ENCODE assay signal across 15 cellular contexts in genomic region chr11:47617417-47617809, GRCh38. TPM values are rescaled to one million over a fixed set of nuclear protein-coding genes. Genes with fewer than 3 reads are reported as not detected.
DNase-seq lines count a peak whose midpoint lies in the region; ATAC-seq lines count a peak whose summit lies in the region.
"Had no signal": no experiment of that assay in that cellular context is flagged by ENCODE, and none has a peak within 500 bp of the region (broad histone marks: within the 10 kb centered on the region; RNA-seq: fewer than 3 reads in every experiment).

No MANE protein-coding gene starts in this region.

- peak; percentile 5 for DNase-seq in Caki2 (ENCODE audit: low read depth)
- peak; percentile 10 for DNase-seq in MV-4-11 (lab: John Stamatoyannopoulos, UW)
- peak; percentile 11 for DNase-seq in brain pericyte (ENCODE audit: low read depth, low spot score)
- peak; percentile 30 for DNase-seq in myocyte (ENCODE audit: low read depth)
- DNase-seq in NCI-H82 (lab: John Stamatoyannopoulos, UW), result no peak
- no peak for DNase-seq in mesendoderm
- DNase-seq in NCI-H2196 treated with DMSO at 0.1 percent for 48 hours (lab: John Stamatoyannopoulos, UW; ENCODE audit: unreplicated experiment), result no peak
- DNase-seq: activated CD4-positive, alpha-beta T cell treated with anti-CD3 and anti-CD28 coated beads for 1 hour; effector memory CD8-positive, alpha-beta T cell; right lobe of liver; stomach had no signal

- H3K36me3 ChIP-seq in mesendoderm (ENCODE audit: control insufficient read depth, insufficient read depth, low read length), result peaks cover 4% of the 10 kb centered on the region

- no peaks in the 10 kb centered on the region for H3K27me3 ChIP-seq in mesendoderm (ENCODE audit: insufficient read depth, low read length, poor library complexity)
- H3K27me3 ChIP-seq: heart right ventricle, right lobe of liver, stomach had no signal

- in situ Hi-C loops in Caki2 (cut with HindIII; ENCODE audit: low pct_unique_long_range_greater_than_20kb, low sequenced_read_pairs), result no loop called here

- H3K18ac ChIP-seq in mesendoderm (ENCODE audit: low read length), result no peak overlapping the region

- H3K4me3 ChIP-seq in mesendoderm (ENCODE audit: low read length), result no peak overlapping the region
- H3K4me3 ChIP-seq: heart right ventricle, right lobe of liver, stomach had no signal

- no peaks in the 10 kb centered on the region for H3K4me1 ChIP-seq in mesendoderm (ENCODE audit: control insufficient read depth, low read depth, low read length)
- H3K4me1 ChIP-seq: right lobe of liver had no signal

- no peaks in the 10 kb centered on the region for H3K79me2 ChIP-seq in mesendoderm (ENCODE audit: control insufficient read depth, insufficient read depth, low read length)

- H3K9ac ChIP-seq in mesendoderm (ENCODE audit: low read length), result no peak overlapping the region

- no peak overlapping the region for H3K23ac ChIP-seq in mesendoderm (ENCODE audit: low read length)

- WGBS in mesendoderm (ENCODE audit: extremely low coverage, insufficient coverage, low lambda C conversion rate), result no CpG with 5 or more reads among the region's 3 CpGs

- H3K56ac ChIP-seq in mesendoderm (ENCODE audit: low read length), result no peak overlapping the region

- H3K4me2 ChIP-seq in mesendoderm (ENCODE audit: low read length), result no peak overlapping the region

- no peak for ATAC-seq in GM18502 (IDR thresholded peaks at IDR 0.05; ENCODE audit: poor library complexity, unreplicated experiment)
- ATAC-seq: effector memory CD8-positive, alpha-beta T cell had no signal

- H2AK5ac ChIP-seq in mesendoderm (ENCODE audit: low read length), result no peak overlapping the region

- no peak overlapping the region for H4K8ac ChIP-seq in mesendoderm (ENCODE audit: low read depth, low read length)

- H2BK15ac ChIP-seq in mesendoderm (replicated peaks; ENCODE audit: low read depth), result no peak overlapping the region

- H3K79me1 ChIP-seq in mesendoderm (ENCODE audit: low read length), result no peaks in the 10 kb centered on the region

- no peak overlapping the region for H2BK120ac ChIP-seq in mesendoderm (ENCODE audit: low read depth, low read length)

- H3K27ac ChIP-seq in mesendoderm (ENCODE audit: low read depth, low read length), result no peak overlapping the region
- H3K27ac ChIP-seq: right lobe of liver, stomach had no signal

- no peak overlapping the region for H3K4ac ChIP-seq in mesendoderm (ENCODE audit: low read depth, low read length)

- H2BK5ac ChIP-seq in mesendoderm (ENCODE audit: low read length), result no peak overlapping the region

- no peak overlapping the region for H4K5ac ChIP-seq in mesendoderm (ENCODE audit: low read length)

RNA-seq across cellular contexts. Expression of gene C1QTNF4, which starts 23.2 kb away (rescaled TPM):
- not detected in 2 replicates for total RNA-seq in Caki2 (2014; rRNA removed; shearing (Covaris generic); ENCODE audit: low replicate concordance)
- 0.13 and 0.16 TPM in 2 replicates for total RNA-seq in myocyte
- polyA plus RNA-seq in myocyte (2012), result 0.24 TPM
- 0.53 TPM for polyA plus RNA-seq in mesendoderm (2013, experiment 1 of 2)
- 0.52 TPM for polyA plus RNA-seq in mesendoderm (2013, experiment 2 of 2)
- polyA plus RNA-seq: IgD-negative memory B cell had no signal

RNA-seq across cellular contexts. Expression of gene MTCH2, which starts 24.9 kb away (rescaled TPM):
- 17.6 and 23.8 TPM in 2 replicates for total RNA-seq in Caki2 (2014; rRNA removed; shearing (Covaris generic); ENCODE audit: low replicate concordance)
- 88.2 and 91.7 TPM in 2 replicates for total RNA-seq in myocyte
- polyA plus RNA-seq in myocyte (2012), result 125 TPM
- polyA plus RNA-seq in mesendoderm (2013, experiment 1 of 2), result 140 TPM
- 139 TPM for polyA plus RNA-seq in mesendoderm (2013, experiment 2 of 2)

RNA-seq across cellular contexts. Expression of gene FAM180B, which starts 30.9 kb away (rescaled TPM):
- total RNA-seq in Caki2 (2014; rRNA removed; shearing (Covaris generic); ENCODE audit: low replicate concordance), result not detected in 2 replicates
- total RNA-seq in myocyte, result 1.8 and 2.8 TPM in 2 replicates
- 3.5 TPM for polyA plus RNA-seq in myocyte (2012)
- polyA plus RNA-seq in mesendoderm (2013, experiment 1 of 2), result 0.07 TPM
- polyA plus RNA-seq in mesendoderm (2013, experiment 2 of 2), result 0.03 TPM
- total RNA-seq: right lobe of liver had no signal
- polyA plus RNA-seq: IgD-negative memory B cell, neural cell, stomach had no signal

RNA-seq across cellular contexts. Expression of gene NDUFS3, which starts 38.5 kb away (rescaled TPM):
- total RNA-seq in Caki2 (2014; rRNA removed; shearing (Covaris generic); ENCODE audit: low replicate concordance), result 96.4 and 117 TPM in 2 replicates
- total RNA-seq in myocyte, result 111 and 133 TPM in 2 replicates
- 111 TPM for polyA plus RNA-seq in myocyte (2012)
- polyA plus RNA-seq in mesendoderm (2013, experiment 1 of 2), result 123 TPM
- polyA plus RNA-seq in mesendoderm (2013, experiment 2 of 2), result 123 TPM

RNA-seq across cellular contexts. Expression of gene KBTBD4, which starts 38.6 kb away (rescaled TPM):
- total RNA-seq in Caki2 (2014; rRNA removed; shearing (Covaris generic); ENCODE audit: low replicate concordance), result 22.6 and 33.6 TPM in 2 replicates
- total RNA-seq in myocyte, result 20.8 and 24.1 TPM in 2 replicates
- 24.0 TPM for polyA plus RNA-seq in myocyte (2012)
- polyA plus RNA-seq in mesendoderm (2013, experiment 1 of 2), result 8.1 TPM
- 8.4 TPM for polyA plus RNA-seq in mesendoderm (2013, experiment 2 of 2)

Comparison
In these comparisons a context has a peak if more than half of its experiments do, and no peak if none do; other contexts are left out.
1. DNase-seq: peak in Caki2 (single experiment), MV-4-11 (single experiment), brain pericyte (single experiment) and myocyte (single experiment); none in NCI-H82 (single experiment), mesendoderm (single experiment) and NCI-H2196 treated with DMSO at 0.1 percent for 48 hours (single experiment).